In the genomic region with DNA sequence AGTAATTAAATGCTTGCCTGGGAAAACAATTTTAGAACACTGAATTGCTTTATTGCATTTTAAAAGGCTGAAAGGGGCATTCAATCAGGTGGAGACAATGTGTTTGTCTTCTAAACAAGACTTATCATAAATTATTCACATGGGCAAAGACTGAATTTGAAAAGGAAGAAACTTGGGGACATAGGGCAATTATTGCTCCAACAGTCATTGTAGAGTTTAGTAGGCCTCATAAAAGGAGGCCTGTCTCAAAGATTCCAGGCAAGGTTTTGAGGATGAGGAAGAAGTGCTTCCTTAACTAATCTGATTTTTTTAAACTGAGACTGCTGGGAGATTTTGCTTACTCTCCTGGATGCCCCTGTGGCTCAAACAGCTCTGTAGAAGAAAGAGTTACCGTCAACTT, we compare ENCODE assay signal across 20 cellular contexts.
DNase-seq lines count a peak whose midpoint lies in the region; ATAC-seq and TF ChIP-seq lines count a peak whose summit lies in the region.
"Had no signal": no experiment of that assay in that cellular context is flagged by ENCODE, and none has a peak within 500 bp of the region (broad histone marks: within the 10 kb centered on the region; RNA-seq: fewer than 3 reads in every experiment).

No MANE protein-coding gene starts in this region.

- no peak for DNase-seq in activated CD4-positive, alpha-beta T cell treated with anti-CD3 and anti-CD28 coated beads, Interleukin-2, amount 10 ng/mL, durations not matched to agents 7 days and 5 days
- no peak for DNase-seq in activated CD4-positive, alpha-beta T cell treated with anti-CD3 and anti-CD28 coated beads, Interleukin-2, amount 10 ng/mL, durations not matched to agents 24 days and 14 days
- DNase-seq in central memory CD8-positive, alpha-beta T cell (ENCODE audit: low spot score in 2 of 2) = no peak
- peak in 1 of 3 donors; percentile 17 for DNase-seq in mucosa of descending colon
- no peak for DNase-seq in GM20000 (ENCODE audit: low spot score)
- DNase-seq in aorta = no peak
- DNase-seq in cerebellar nuclear complex (lab: John Stamatoyannopoulos, UW) = no peak
- DNase-seq: ACHN; BE2C; C1 segment of cervical spinal cord; CD4-positive, CD25-positive, alpha-beta regulatory T cell; CD8-positive, alpha-beta memory T cell; COR-L47; DMS 273 treated with DMSO at 0.1 percent for 48 hours; DMS53; DND-41; EL; GM23248; HCEC 1CT had no signal

- peaks cover 70% of the 10 kb centered on the region for H3K4me1 Mint-ChIP-seq in activated CD4-positive, alpha-beta T cell treated with anti-CD3 and anti-CD28 coated beads, Interleukin-2, amount 10 ng/mL, durations not matched to agents 7 days and 5 days
- H3K4me1 Mint-ChIP-seq in activated CD4-positive, alpha-beta T cell treated with anti-CD3 and anti-CD28 coated beads, Interleukin-2, amount 10 ng/mL, durations not matched to agents 24 days and 14 days = peaks cover 36% of the 10 kb centered on the region
- peaks cover 38% of the 10 kb centered on the region for H3K4me1 Mint-ChIP-seq in central memory CD8-positive, alpha-beta T cell

- no peak for TF ChIP-seq CTCF in mucosa of descending colon (IDR thresholded peaks at IDR 0.05)
- no peak for TF ChIP-seq CTCF in GM20000 (IDR thresholded peaks at IDR 0.05; ENCODE audit: extremely low read depth, missing control alignments)

- 77 to 95% methylated on average over 1 of the region's 1 CpG for WGBS in aorta, 2 donors

- H3K27me3 Mint-ChIP-seq in activated CD4-positive, alpha-beta T cell treated with anti-CD3 and anti-CD28 coated beads, Interleukin-2, amount 10 ng/mL, durations not matched to agents 7 days and 5 days = peaks cover 2% of the 10 kb centered on the region
- peaks cover 2% of the 10 kb centered on the region for H3K27me3 Mint-ChIP-seq in activated CD4-positive, alpha-beta T cell treated with anti-CD3 and anti-CD28 coated beads, Interleukin-2, amount 10 ng/mL, durations not matched to agents 24 days and 14 days
- H3K27me3 Mint-ChIP-seq in central memory CD8-positive, alpha-beta T cell = no peaks in the 10 kb centered on the region

- CTCF ChIA-PET in activated CD4-positive, alpha-beta T cell treated with anti-CD3 and anti-CD28 coated beads, Interleukin-2, amount 10 ng/mL, durations not matched to agents 7 days and 5 days (lab: Charles Lee) = no interaction called here

- H3K4me3 ChIP-seq in mucosa of descending colon (no peak overlapping the region), aorta (ENCODE audit: low read length in 2 of 2) (no peak overlapping the region)
- H3K4me3 ChIP-seq: GM23248 had no signal

- no peak overlapping the region for H3K4me3 Mint-ChIP-seq in activated CD4-positive, alpha-beta T cell treated with anti-CD3 and anti-CD28 coated beads, Interleukin-2, amount 10 ng/mL, durations not matched to agents 7 days and 5 days
- no peak overlapping the region for H3K4me3 Mint-ChIP-seq in activated CD4-positive, alpha-beta T cell treated with anti-CD3 and anti-CD28 coated beads, Interleukin-2, amount 10 ng/mL, durations not matched to agents 24 days and 14 days
- H3K4me3 Mint-ChIP-seq in central memory CD8-positive, alpha-beta T cell = no peak overlapping the region

- H3K36me3 ChIP-seq in mucosa of descending colon (ENCODE audit: low read depth) (no peaks in the 10 kb centered on the region), aorta (ENCODE audit: control insufficient read depth in 1 of 2, insufficient read depth in 2 of 2, low read length in 1 of 2) (no peaks in the 10 kb centered on the region)
- H3K36me3 ChIP-seq: BE2C had no signal

- no peaks in the 10 kb centered on the region for H3K9me3 Mint-ChIP-seq in activated CD4-positive, alpha-beta T cell treated with anti-CD3 and anti-CD28 coated beads, Interleukin-2, amount 10 ng/mL, durations not matched to agents 7 days and 5 days
- no peaks in the 10 kb centered on the region for H3K9me3 Mint-ChIP-seq in activated CD4-positive, alpha-beta T cell treated with anti-CD3 and anti-CD28 coated beads, Interleukin-2, amount 10 ng/mL, durations not matched to agents 24 days and 14 days
- no peaks in the 10 kb centered on the region for H3K9me3 Mint-ChIP-seq in central memory CD8-positive, alpha-beta T cell
- H3K9me3 Mint-ChIP-seq: CD8-positive, alpha-beta memory T cell had no signal

- no peak overlapping the region for H3K27ac ChIP-seq in aorta (ENCODE audit: low read depth in 1 of 2, low read length in 2 of 2)
- H3K27ac ChIP-seq: GM23248, HL-60 had no signal

- no peaks in the 10 kb centered on the region for H3K9me3 ChIP-seq in mucosa of descending colon
- H3K9me3 ChIP-seq in aorta (ENCODE audit: control insufficient read depth, low read length) = no peaks in the 10 kb centered on the region
- H3K9me3 ChIP-seq: BE2C had no signal

- H3K27me3 ChIP-seq in aorta (ENCODE audit: control insufficient read depth in 1 of 2, insufficient read depth in 2 of 2, low read length in 1 of 2) = no peaks in the 10 kb centered on the region
- H3K27me3 ChIP-seq: BE2C had no signal

- peak overlapping the region; percentile 57 for H3K27ac Mint-ChIP-seq in activated CD4-positive, alpha-beta T cell treated with anti-CD3 and anti-CD28 coated beads, Interleukin-2, amount 10 ng/mL, durations not matched to agents 7 days and 5 days
- H3K27ac Mint-ChIP-seq in activated CD4-positive, alpha-beta T cell treated with anti-CD3 and anti-CD28 coated beads, Interleukin-2, amount 10 ng/mL, durations not matched to agents 24 days and 14 days = no peak overlapping the region
- H3K27ac Mint-ChIP-seq in central memory CD8-positive, alpha-beta T cell (ENCODE audit: low read depth) = peak overlapping the region; percentile 29

- POLR2A ChIA-PET in activated CD4-positive, alpha-beta T cell treated with anti-CD3 and anti-CD28 coated beads, Interleukin-2, amount 10 ng/mL, durations not matched to agents 7 days and 5 days (lab: Charles Lee) = no interaction called here

- H3K4me1 ChIP-seq in mucosa of descending colon (ENCODE audit: low read depth) (peaks cover 8% of the 10 kb centered on the region), aorta (ENCODE audit: control insufficient read depth in 1 of 2, insufficient read depth in 2 of 2, low read length in 2 of 2) (no peaks in the 10 kb centered on the region)
- H3K4me1 ChIP-seq: BE2C had no signal

- no peak for ATAC-seq in central memory CD8-positive, alpha-beta T cell (replicated peaks; ENCODE audit: extremely low read depth, poor library complexity, severe bottlenecking)
- ATAC-seq in mucosa of descending colon (peak; percentile 82), aorta (ENCODE audit: low FRiP score) (no peak)

- peaks cover 10% of the 10 kb centered on the region for H3K36me3 Mint-ChIP-seq in activated CD4-positive, alpha-beta T cell treated with anti-CD3 and anti-CD28 coated beads, Interleukin-2, amount 10 ng/mL, durations not matched to agents 7 days and 5 days (ENCODE audit: low read depth)
- no peaks in the 10 kb centered on the region for H3K36me3 Mint-ChIP-seq in activated CD4-positive, alpha-beta T cell treated with anti-CD3 and anti-CD28 coated beads, Interleukin-2, amount 10 ng/mL, durations not matched to agents 24 days and 14 days (ENCODE audit: low read depth)
- no peaks in the 10 kb centered on the region for H3K36me3 Mint-ChIP-seq in central memory CD8-positive, alpha-beta T cell (ENCODE audit: insufficient read depth)
- H3K36me3 Mint-ChIP-seq: CD4-positive, CD25-positive, alpha-beta regulatory T cell; CD8-positive, alpha-beta memory T cell had no signal

- intact Hi-C loops in activated CD4-positive, alpha-beta T cell treated with anti-CD3 and anti-CD28 coated beads, Interleukin-2, amount 10 ng/mL, durations not matched to agents 24 days and 14 days (cut with micrococcal nuclease) = loop anchor here (5.0 kb wide), 1 partner anchor 174 kb away; the partner anchor contains the start of gene RPS6KA3
- intact Hi-C loops in mucosa of descending colon (cut with DNase I, micrococcal nuclease) (loop anchor here (5.0 to 10.0 kb wide), 2 partner anchors 186 to 189 kb away; no protein-coding TSS in a partner anchor), aorta (cut with DNase I) (loop anchor here in 1 of 2 donors (10.0 kb wide), 1 partner anchor 186 kb away; no protein-coding TSS in a partner anchor)
